In the genomic region with DNA sequence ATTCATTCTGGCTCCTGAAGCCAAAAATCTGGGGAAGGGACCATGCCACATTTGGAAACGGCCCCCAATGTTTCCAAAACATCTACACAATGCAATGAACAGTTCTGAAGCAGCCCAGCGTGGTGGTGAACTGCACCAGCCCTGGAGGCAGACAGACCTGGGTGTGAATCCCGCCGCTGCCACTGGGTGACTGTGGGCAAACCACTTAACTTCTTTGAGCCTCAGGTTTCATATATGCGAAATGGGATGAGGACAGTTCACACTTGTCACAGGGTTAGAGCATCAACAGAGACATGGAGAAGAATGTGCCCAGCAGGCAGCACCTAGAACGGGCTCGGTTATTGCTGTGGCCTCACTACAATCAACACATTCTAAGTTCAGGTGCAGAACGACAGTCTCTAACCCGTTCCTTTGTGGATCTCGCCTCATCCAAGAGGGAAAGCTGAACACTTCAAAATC, we compare ENCODE assay signal across 25 cellular contexts.
"Had no signal": no experiment of that assay in that cellular context is flagged by ENCODE, and none has a peak within 500 bp of the region (broad histone marks: within the 10 kb centered on the region; RNA-seq: fewer than 3 reads in every experiment).

No MANE protein-coding gene starts in this region.

- H3K4me1 ChIP-seq: adrenal gland, pancreas, transverse colon had no signal

- H3K9me3 ChIP-seq: adrenal gland, neutrophil, pancreas, testis, transverse colon had no signal

- DNase-seq: activated CD4-positive, alpha-beta memory T cell treated with anti-CD3 and anti-CD28 coated beads, Interleukin-2, amount 10 ng/mL, durations not matched to agents 7 days and 5 days; activated CD4-positive, alpha-beta T cell treated with anti-CD3 and anti-CD28 coated beads for 1 hour; activated CD4-positive, alpha-beta T cell treated with anti-CD3 and anti-CD28 coated beads, Interleukin-2, amount 10 ng/mL, durations not matched to agents 7 days and 5 days; activated naive CD4-positive, alpha-beta T cell treated with Interleukin-2 at 50 U/mL for 16 hours; activated naive CD8-positive, alpha-beta T cell treated with anti-CD3 and anti-CD28 coated beads for 36 hours; activated T-cell treated with anti-CD3 and anti-CD28 coated beads, Interleukin-2, amount 50 U/mL, for 4 hours; adrenal gland; effector memory CD4-positive, alpha-beta T cell; left ventricle myocardium superior; mammary epithelial cell; naive B cell; nephron progenitor cell; stimulated activated CD4-positive, alpha-beta T cell treated with anti-CD3 and anti-CD28 coated beads, Interleukin-2, amount 100 ng/mL, for 48 hours; stimulated activated naive CD8-positive, alpha-beta T cell treated with anti-CD3 and anti-CD28 coated beads, Interleukin-15, Interleukin-2, amounts not matched to agents 100 U/mL and 50 U/mL, for 24 hours; T-helper 2 cell; testis; transverse colon had no signal

- H3K4me3 Mint-ChIP-seq: activated CD4-positive, alpha-beta memory T cell treated with anti-CD3 and anti-CD28 coated beads, Interleukin-2, amount 10 ng/mL, durations not matched to agents 7 days and 5 days; activated CD4-positive, alpha-beta T cell treated with anti-CD3 and anti-CD28 coated beads, Interleukin-2, amount 10 ng/mL, durations not matched to agents 7 days and 5 days; activated naive CD8-positive, alpha-beta T cell treated with anti-CD3 and anti-CD28 coated beads for 36 hours; activated T-cell treated with anti-CD3 and anti-CD28 coated beads, Interleukin-2, amount 50 U/mL, for 4 hours; activated T-helper 17 cell treated with anti-CD3 and anti-CD28 coated beads, Interleukin-2, amount 50 U/mL, for 72 hours; brain; naive B cell; nephron progenitor cell had no signal

- H3K4me3 ChIP-seq: adrenal gland, ascending aorta, coronary artery, dorsolateral prefrontal cortex, pancreas, right atrium auricular region, testis, transverse colon had no signal

- H3K36me3 Mint-ChIP-seq: activated naive CD8-positive, alpha-beta T cell treated with anti-CD3 and anti-CD28 coated beads for 36 hours; brain; naive B cell had no signal

- H3K36me3 ChIP-seq: adrenal gland, ascending aorta, neutrophil, pancreas, right atrium auricular region, transverse colon had no signal

- ATAC-seq: activated T-cell treated with anti-CD3 and anti-CD28 coated beads, Interleukin-2, amount 50 U/mL, for 4 hours; activated T-helper 17 cell treated with anti-CD3 and anti-CD28 coated beads, Interleukin-2, amount 50 U/mL, for 72 hours; left ventricle myocardium superior; pancreas; stimulated activated naive CD8-positive, alpha-beta T cell treated with anti-CD3 and anti-CD28 coated beads, Interleukin-15, Interleukin-2, amounts not matched to agents 100 U/mL and 50 U/mL, for 24 hours had no signal

- H3K9me3 Mint-ChIP-seq: activated CD4-positive, alpha-beta memory T cell treated with anti-CD3 and anti-CD28 coated beads, Interleukin-2, amount 10 ng/mL, durations not matched to agents 7 days and 5 days; activated CD4-positive, alpha-beta T cell treated with anti-CD3 and anti-CD28 coated beads, Interleukin-2, amount 10 ng/mL, durations not matched to agents 7 days and 5 days; activated naive CD8-positive, alpha-beta T cell treated with anti-CD3 and anti-CD28 coated beads for 36 hours; activated T-cell treated with anti-CD3 and anti-CD28 coated beads, Interleukin-2, amount 50 U/mL, for 4 hours; activated T-helper 17 cell treated with anti-CD3 and anti-CD28 coated beads, Interleukin-2, amount 50 U/mL, for 72 hours; naive B cell; nephron progenitor cell had no signal

- H3K27ac Mint-ChIP-seq: activated CD4-positive, alpha-beta memory T cell treated with anti-CD3 and anti-CD28 coated beads, Interleukin-2, amount 10 ng/mL, durations not matched to agents 7 days and 5 days; activated CD4-positive, alpha-beta T cell treated with anti-CD3 and anti-CD28 coated beads, Interleukin-2, amount 10 ng/mL, durations not matched to agents 7 days and 5 days; activated naive CD8-positive, alpha-beta T cell treated with anti-CD3 and anti-CD28 coated beads for 36 hours; activated T-helper 17 cell treated with anti-CD3 and anti-CD28 coated beads, Interleukin-2, amount 50 U/mL, for 72 hours had no signal

- H3K4me1 Mint-ChIP-seq: activated CD4-positive, alpha-beta memory T cell treated with anti-CD3 and anti-CD28 coated beads, Interleukin-2, amount 10 ng/mL, durations not matched to agents 7 days and 5 days; activated CD4-positive, alpha-beta T cell treated with anti-CD3 and anti-CD28 coated beads, Interleukin-2, amount 10 ng/mL, durations not matched to agents 7 days and 5 days; activated naive CD8-positive, alpha-beta T cell treated with anti-CD3 and anti-CD28 coated beads for 36 hours; activated T-helper 17 cell treated with anti-CD3 and anti-CD28 coated beads, Interleukin-2, amount 50 U/mL, for 72 hours had no signal

- H3K27ac ChIP-seq: adrenal gland, ascending aorta, coronary artery, neutrophil, pancreas, right atrium auricular region, testis, transverse colon had no signal

- H3K27me3 ChIP-seq: adrenal gland, ascending aorta, dorsolateral prefrontal cortex, pancreas, right atrium auricular region, testis had no signal
